Comparison of ENCODE assay signal across 9 cellular contexts in the genomic region with DNA sequence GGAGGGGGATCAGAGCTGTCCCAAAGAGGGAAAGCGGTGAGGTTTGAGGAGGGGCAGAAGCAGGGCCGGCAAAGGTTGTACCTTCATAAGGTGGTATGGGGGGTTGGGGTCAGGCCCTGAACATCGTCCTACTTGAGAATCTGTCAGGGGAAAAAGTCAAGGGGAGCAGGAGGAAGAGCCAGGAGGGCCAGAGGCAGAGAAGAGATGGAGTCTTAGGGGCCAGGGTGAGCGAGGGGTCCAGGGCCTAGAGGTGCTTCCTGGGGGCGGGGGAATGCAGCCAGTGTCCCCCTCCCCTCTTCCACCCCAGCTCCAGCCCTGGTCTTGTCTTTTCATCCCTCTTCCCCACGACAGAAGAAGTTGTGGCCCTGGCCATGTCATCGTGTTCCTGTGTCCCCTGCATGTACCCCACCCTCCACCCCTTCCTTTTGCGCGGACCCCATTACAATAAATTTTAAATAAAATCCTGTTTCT. TPM values are rescaled to one million over a fixed set of nuclear protein-coding genes. Genes with fewer than 3 reads are reported as not detected.
A peak's percentile ranks its signal among the peaks of the same experiment; 100 is the strongest.
DNase-seq lines count a peak whose midpoint lies in the region; ATAC-seq, FAIRE-seq and TF ChIP-seq lines count a peak whose summit lies in the region.
"Had no signal": no experiment of that assay in that cellular context is flagged by ENCODE, and none has a peak within 500 bp of the region (broad histone marks: within the 10 kb centered on the region; RNA-seq: fewer than 3 reads in every experiment).

No MANE protein-coding gene starts in this region.

- no peak for ATAC-seq in HG02938 (IDR thresholded peaks at IDR 0.05; ENCODE audit: unreplicated experiment)

- H3K4me1 ChIP-seq in kidney (ENCODE audit: control insufficient read depth in 1 of 2, insufficient read depth in 1 of 2, low read depth in 1 of 2, low read length in 2 of 2) (peaks cover 12 to 38% of the 10 kb centered on the region in 2 donors), suprapubic skin (peaks cover 79% of the 10 kb centered on the region)

- no peak for TF ChIP-seq POLR2A in suprapubic skin (IDR thresholded peaks at IDR 0.05)

- intact Hi-C loops in activated T-helper 1 cell treated with anti-CD3 and anti-CD28 coated beads, Interleukin-12 subunit alpha, Interleukin-12 subunit beta, Interleukin-2, Interleukin-4 antibody, amounts not matched to agents 30 ng/mL and 10 ng/mL and 1 ng/mL, durations not matched to agents 14 hours and 24 hours and 36 hours (cut with micrococcal nuclease), result no loop called here
- intact Hi-C loops in kidney (cut with DNase I), result no loop called here

- peak overlapping the region in 1 of 2 donors; percentile 58 for H3K9ac ChIP-seq in kidney (ENCODE audit: low read length in 2 of 2)

- 38% methylated on average over 9 of the region's 9 CpGs for WGBS in suprapubic skin

- H3K4me1 Mint-ChIP-seq in T-helper 1 cell treated with Interleukin-12 subunit alpha and Interleukin-12 subunit beta and Interleukin-4 antibody, amounts not matched to agents 30 μg/mL and 1 μg/mL, for 36 hours (ENCODE audit: low read depth), result peaks cover 45% of the 10 kb centered on the region
- peaks cover 45% of the 10 kb centered on the region for H3K4me1 Mint-ChIP-seq in activated T-helper 1 cell treated with anti-CD3 and anti-CD28 coated beads, Interleukin-12 subunit alpha, Interleukin-12 subunit beta, Interleukin-2, Interleukin-4 antibody, amounts not matched to agents 30 ng/mL and 10 ng/mL and 1 ng/mL, durations not matched to agents 14 hours and 24 hours and 36 hours (ENCODE audit: low read depth)

- no peaks in the 10 kb centered on the region for H3K27me3 ChIP-seq in suprapubic skin

- FAIRE-seq in kidney (lab: Jason Lieb, UNC), result no peak

- peak overlapping the region; percentile 91 for H3K4me3 Mint-ChIP-seq in T-helper 1 cell treated with Interleukin-12 subunit alpha and Interleukin-12 subunit beta and Interleukin-4 antibody, amounts not matched to agents 30 μg/mL and 1 μg/mL, for 36 hours
- peak overlapping the region; percentile 81 for H3K4me3 Mint-ChIP-seq in activated T-helper 1 cell treated with anti-CD3 and anti-CD28 coated beads, Interleukin-12 subunit alpha, Interleukin-12 subunit beta, Interleukin-2, Interleukin-4 antibody, amounts not matched to agents 30 ng/mL and 10 ng/mL and 1 ng/mL, durations not matched to agents 14 hours and 24 hours and 36 hours

- H3K36me3 Mint-ChIP-seq in T-helper 1 cell treated with Interleukin-12 subunit alpha and Interleukin-12 subunit beta and Interleukin-4 antibody, amounts not matched to agents 30 μg/mL and 1 μg/mL, for 36 hours (ENCODE audit: low read depth), result peaks cover 18% of the 10 kb centered on the region
- peaks cover 26% of the 10 kb centered on the region for H3K36me3 Mint-ChIP-seq in activated T-helper 1 cell treated with anti-CD3 and anti-CD28 coated beads, Interleukin-12 subunit alpha, Interleukin-12 subunit beta, Interleukin-2, Interleukin-4 antibody, amounts not matched to agents 30 ng/mL and 10 ng/mL and 1 ng/mL, durations not matched to agents 14 hours and 24 hours and 36 hours (ENCODE audit: low read depth)

- H3K4me3 ChIP-seq in kidney (ENCODE audit: low read length in 2 of 2), result peak overlapping the region in 1 of 2 donors; percentile 66
- peak overlapping the region; percentile 60 for H3K4me3 ChIP-seq in suprapubic skin
- H3K4me3 ChIP-seq in foreskin fibroblast (ENCODE audit: low read depth in 1 of 2, low read length in 2 of 2), result peak overlapping the region in 1 of 2 donors; percentile 74

- H3K9me3 ChIP-seq in kidney (ENCODE audit: control insufficient read depth in 1 of 2, low read length in 2 of 2), result no peaks in the 10 kb centered on the region
- H3K9me3 ChIP-seq in suprapubic skin, result no peaks in the 10 kb centered on the region

- peak overlapping the region; percentile 85 for H3K27ac Mint-ChIP-seq in T-helper 1 cell treated with Interleukin-12 subunit alpha and Interleukin-12 subunit beta and Interleukin-4 antibody, amounts not matched to agents 30 μg/mL and 1 μg/mL, for 36 hours
- peak overlapping the region; percentile 83 for H3K27ac Mint-ChIP-seq in activated T-helper 1 cell treated with anti-CD3 and anti-CD28 coated beads, Interleukin-12 subunit alpha, Interleukin-12 subunit beta, Interleukin-2, Interleukin-4 antibody, amounts not matched to agents 30 ng/mL and 10 ng/mL and 1 ng/mL, durations not matched to agents 14 hours and 24 hours and 36 hours

- DNase-seq in T-helper 1 cell, result no peak
- no peak for DNase-seq in activated T-helper 1 cell treated with anti-CD3 and anti-CD28 coated beads, Interleukin-12 subunit alpha, Interleukin-12 subunit beta, Interleukin-2, Interleukin-4 antibody, amounts not matched to agents 30 ng/mL and 10 ng/mL and 1 ng/mL, durations not matched to agents 14 hours and 24 hours and 36 hours (ENCODE audit: low spot score)
- no peak for DNase-seq in kidney
- DNase-seq in suprapubic skin (ENCODE audit: low spot score in 2 of 2), result no peak
- no peak for DNase-seq in foreskin fibroblast
- no peak for DNase-seq in HUDEP-2 (lab: John Stamatoyannopoulos, UW; ENCODE audit: unreplicated experiment in 76 of 76)

- no peak for TF ChIP-seq CTCF in kidney (IDR thresholded peaks at IDR 0.05; ENCODE audit: borderline replicate concordance, extremely low read depth, insufficient read depth)
- TF ChIP-seq CTCF in suprapubic skin (IDR thresholded peaks at IDR 0.05), result no peak
- TF ChIP-seq CTCF in foreskin fibroblast (IDR thresholded peaks at IDR 0.05; ENCODE audit: low read depth, low read length), result no peak

- H3K36me3 ChIP-seq in kidney (ENCODE audit: control insufficient read depth in 1 of 2, insufficient read depth in 2 of 2, low read length in 2 of 2) (peaks cover 0 to 3% of the 10 kb centered on the region in 2 donors), suprapubic skin (peaks cover 12% of the 10 kb centered on the region)

- H3K27me3 Mint-ChIP-seq in T-helper 1 cell treated with Interleukin-12 subunit alpha and Interleukin-12 subunit beta and Interleukin-4 antibody, amounts not matched to agents 30 μg/mL and 1 μg/mL, for 36 hours (ENCODE audit: low read depth), result peaks cover 11% of the 10 kb centered on the region
- H3K27me3 Mint-ChIP-seq in activated T-helper 1 cell treated with anti-CD3 and anti-CD28 coated beads, Interleukin-12 subunit alpha, Interleukin-12 subunit beta, Interleukin-2, Interleukin-4 antibody, amounts not matched to agents 30 ng/mL and 10 ng/mL and 1 ng/mL, durations not matched to agents 14 hours and 24 hours and 36 hours (ENCODE audit: insufficient read depth), result no peaks in the 10 kb centered on the region

- H3K9me3 Mint-ChIP-seq in T-helper 1 cell treated with Interleukin-12 subunit alpha and Interleukin-12 subunit beta and Interleukin-4 antibody, amounts not matched to agents 30 μg/mL and 1 μg/mL, for 36 hours, result no peaks in the 10 kb centered on the region
- H3K9me3 Mint-ChIP-seq in activated T-helper 1 cell treated with anti-CD3 and anti-CD28 coated beads, Interleukin-12 subunit alpha, Interleukin-12 subunit beta, Interleukin-2, Interleukin-4 antibody, amounts not matched to agents 30 ng/mL and 10 ng/mL and 1 ng/mL, durations not matched to agents 14 hours and 24 hours and 36 hours, result no peaks in the 10 kb centered on the region

- no peak for TF ChIP-seq EP300 in suprapubic skin (IDR thresholded peaks at IDR 0.05)

- H3K27ac ChIP-seq in kidney (ENCODE audit: low read depth in 2 of 2, low read length in 2 of 2) (peak overlapping the region; percentile 83 to 95), suprapubic skin (peak overlapping the region; percentile 73)

RNA-seq across cellular contexts. Expression of gene PRRT2, which starts 1.3 kb away (rescaled TPM):
- total RNA-seq in activated T-helper 1 cell treated with anti-CD3 and anti-CD28 coated beads, Interleukin-12 subunit alpha, Interleukin-12 subunit beta, Interleukin-2, Interleukin-4 antibody, amounts not matched to agents 30 ng/mL and 10 ng/mL and 1 ng/mL, durations not matched to agents 14 hours and 24 hours and 36 hours, result 1.0 and 1.3 TPM in 2 replicates
- 1.9 TPM for total RNA-seq in kidney
- 0.88 TPM for polyA plus RNA-seq in kidney (ENCODE audit: insufficient read depth, low read depth, low replicate concordance)
- total RNA-seq in suprapubic skin, result 1 to 10 TPM in 3 of 4 donors, not detected in 1; 1.1 to 6.8 (median 3.7) TPM
- total RNA-seq: SK-MEL-5 had no signal

RNA-seq across cellular contexts. Expression of gene MAZ, which starts 4.4 kb away (rescaled TPM):
- total RNA-seq in activated T-helper 1 cell treated with anti-CD3 and anti-CD28 coated beads, Interleukin-12 subunit alpha, Interleukin-12 subunit beta, Interleukin-2, Interleukin-4 antibody, amounts not matched to agents 30 ng/mL and 10 ng/mL and 1 ng/mL, durations not matched to agents 14 hours and 24 hours and 36 hours, result 365 and 380 TPM in 2 replicates
- total RNA-seq in kidney (137 TPM), suprapubic skin (100 to 1,000 TPM in 3 of 4 donors, 10 to 100 TPM in 1; 98.4 to 180 (median 125) TPM)
- polyA plus RNA-seq in kidney (ENCODE audit: insufficient read depth, low read depth, low replicate concordance), result 85.5 TPM

RNA-seq across cellular contexts. Expression of gene PAGR1, which starts 5.2 kb away (rescaled TPM):
- 29.2 and 30.8 TPM in 2 replicates for total RNA-seq in activated T-helper 1 cell treated with anti-CD3 and anti-CD28 coated beads, Interleukin-12 subunit alpha, Interleukin-12 subunit beta, Interleukin-2, Interleukin-4 antibody, amounts not matched to agents 30 ng/mL and 10 ng/mL and 1 ng/mL, durations not matched to agents 14 hours and 24 hours and 36 hours
- total RNA-seq in kidney (23.5 TPM), suprapubic skin (10 to 100 TPM; 23.3 to 35.2 (median 23.8) TPM)
- 30.0 TPM for polyA plus RNA-seq in kidney (ENCODE audit: insufficient read depth, low read depth, low replicate concordance)

RNA-seq across cellular contexts. Expression of gene MVP, which starts 9.5 kb away (rescaled TPM):
- 117 and 124 TPM in 2 replicates for total RNA-seq in activated T-helper 1 cell treated with anti-CD3 and anti-CD28 coated beads, Interleukin-12 subunit alpha, Interleukin-12 subunit beta, Interleukin-2, Interleukin-4 antibody, amounts not matched to agents 30 ng/mL and 10 ng/mL and 1 ng/mL, durations not matched to agents 14 hours and 24 hours and 36 hours
- 271 TPM for total RNA-seq in kidney
- polyA plus RNA-seq in kidney (ENCODE audit: insufficient read depth, low read depth, low replicate concordance), result 123 TPM
- 100 to 1,000 TPM in 1 of 4 donors, 10 to 100 TPM in 3; 54.9 to 104 (median 68.1) TPM for total RNA-seq in suprapubic skin

RNA-seq across cellular contexts. Expression of gene KIF22, which starts 20.2 kb away (rescaled TPM):
- 134 and 140 TPM in 2 replicates for total RNA-seq in activated T-helper 1 cell treated with anti-CD3 and anti-CD28 coated beads, Interleukin-12 subunit alpha, Interleukin-12 subunit beta, Interleukin-2, Interleukin-4 antibody, amounts not matched to agents 30 ng/mL and 10 ng/mL and 1 ng/mL, durations not matched to agents 14 hours and 24 hours and 36 hours
- total RNA-seq in kidney (32.3 TPM), suprapubic skin (10 to 100 TPM; 42.8 to 65.7 (median 55.1) TPM)
- polyA plus RNA-seq in kidney (ENCODE audit: insufficient read depth, low read depth, low replicate concordance), result 42.9 TPM
